In genomic region chr5:132446621-132447020, GRCh38 we compare ENCODE assay signal across 9 cellular contexts. TPM values are rescaled to one million over a fixed set of nuclear protein-coding genes. Genes with fewer than 3 reads are reported as not detected.
DNase-seq lines count a peak whose midpoint lies in the region; ATAC-seq and TF ChIP-seq lines count a peak whose summit lies in the region.
"Had no signal": no experiment of that assay in that cellular context is flagged by ENCODE, and none has a peak within 500 bp of the region (broad histone marks: within the 10 kb centered on the region; RNA-seq: fewer than 3 reads in every experiment).

No MANE protein-coding gene starts in this region.

- no peaks in the 10 kb centered on the region for H3K9me2 ChIP-seq in MM.1S (replicated peaks; ENCODE audit: insufficient read depth, low read length)

- peaks cover 9% of the 10 kb centered on the region for H3K36me3 ChIP-seq in lower lobe of right lung
- no peaks in the 10 kb centered on the region for H3K36me3 ChIP-seq in tibial artery
- peaks cover 6% of the 10 kb centered on the region; the same call in 1 of the 2 replicates for H3K36me3 ChIP-seq in MM.1S (replicated peaks; ENCODE audit: insufficient read depth, low read length)

- H3K27ac ChIP-seq in lower lobe of right lung (peak overlapping the region; percentile 58), tibial artery (peak overlapping the region in 1 of 2 donors; percentile 72), MM.1S (ENCODE audit: low read length) (no peak overlapping the region)
- H3K27ac ChIP-seq: A549 had no signal

- H2AFZ ChIP-seq in MM.1S (ENCODE audit: low read length) = no peak overlapping the region

- peaks cover 40% of the 10 kb centered on the region for H3K4me1 Mint-ChIP-seq in T-helper 2 cell treated with Interferon-gamma antibody and Interleukin-4, amounts not matched to agents 5 μg/mL and 100 μg/mL, for 36 hours (ENCODE audit: low read depth)

- no peaks in the 10 kb centered on the region for H3K9me3 Mint-ChIP-seq in T-helper 2 cell treated with Interferon-gamma antibody and Interleukin-4, amounts not matched to agents 5 μg/mL and 100 μg/mL, for 36 hours

- peak overlapping the region; percentile 47 for H3K27ac Mint-ChIP-seq in T-helper 2 cell treated with Interferon-gamma antibody and Interleukin-4, amounts not matched to agents 5 μg/mL and 100 μg/mL, for 36 hours

- H3K27me3 ChIP-seq in lower lobe of right lung (ENCODE audit: low read depth) (no peaks in the 10 kb centered on the region), tibial artery (no peaks in the 10 kb centered on the region), MM.1S (replicated peaks; ENCODE audit: insufficient read depth, low read length) (no peaks in the 10 kb centered on the region)

- no peak overlapping the region for H3K4me3 ChIP-seq in lower lobe of right lung
- no peak overlapping the region for H3K4me3 ChIP-seq in tibial artery
- H3K4me3 ChIP-seq in MM.1S (ENCODE audit: low read length) = no peak overlapping the region
- H3K4me3 ChIP-seq: A549 had no signal

- intact Hi-C loops in lower lobe of right lung (cut with DNase I) = no loop called here
- intact Hi-C loops in tibial artery (cut with DNase I; ENCODE audit: low total_unique reads) = no loop called here

- no peak overlapping the region for H3K4me3 Mint-ChIP-seq in T-helper 2 cell treated with Interferon-gamma antibody and Interleukin-4, amounts not matched to agents 5 μg/mL and 100 μg/mL, for 36 hours

- DNase-seq in T-helper 2 cell treated with Interferon-gamma antibody and Interleukin-4, amounts not matched to agents 5 μg/mL and 100 μg/mL, for 36 hours (ENCODE audit: low spot score) = no peak
- no peak for DNase-seq in T-helper 2 cell
- DNase-seq in cerebellar cortex (ENCODE audit: low spot score) = peak; percentile 97
- no peak for DNase-seq in lower lobe of right lung
- DNase-seq in tibial artery = peak; percentile 89 to 91
- DNase-seq in germinal center (ENCODE audit: low spot score) = no peak
- DNase-seq in MM.1S = no peak

- no peaks in the 10 kb centered on the region for H3K27me3 Mint-ChIP-seq in T-helper 2 cell treated with Interferon-gamma antibody and Interleukin-4, amounts not matched to agents 5 μg/mL and 100 μg/mL, for 36 hours (ENCODE audit: low read depth)

- H3F3A ChIP-seq in MM.1S (ENCODE audit: insufficient read depth, low read length) = no peaks in the 10 kb centered on the region

- ATAC-seq in lower lobe of right lung = peak in 1 of 2 donors; percentile 62
- ATAC-seq in GM18511 (IDR thresholded peaks at IDR 0.05; ENCODE audit: unreplicated experiment) = no peak
- ATAC-seq: A549 had no signal

- H3K4me1 ChIP-seq in lower lobe of right lung (peaks cover 49% of the 10 kb centered on the region), tibial artery (peaks cover 0 to 47% (median 27%) of the 10 kb centered on the region in 4 donors), MM.1S (ENCODE audit: low read length) (0 out of 2 replicates have a peak, but pooled peaks cover 3% of the 10 kb centered on the region)
- H3K4me1 ChIP-seq: A549 had no signal

- H3K9me3 ChIP-seq in lower lobe of right lung (no peaks in the 10 kb centered on the region), tibial artery (no peaks in the 10 kb centered on the region), MM.1S (replicated peaks; ENCODE audit: insufficient read depth, low read length) (no peaks in the 10 kb centered on the region)
- H3K9me3 ChIP-seq: A549 had no signal

- no peaks in the 10 kb centered on the region for H4K20me1 ChIP-seq in MM.1S (ENCODE audit: insufficient read depth, low read length)

- H3K36me3 Mint-ChIP-seq in T-helper 2 cell treated with Interferon-gamma antibody and Interleukin-4, amounts not matched to agents 5 μg/mL and 100 μg/mL, for 36 hours (ENCODE audit: low read depth) = peaks cover 47% of the 10 kb centered on the region

- H3K4me2 ChIP-seq in MM.1S (ENCODE audit: low read depth, low read length) = no peak overlapping the region
- H3K4me2 ChIP-seq: A549 had no signal

- TF ChIP-seq CTCF in lower lobe of right lung (IDR thresholded peaks at IDR 0.05) (no peak), tibial artery (IDR thresholded peaks at IDR 0.05) (no peak), MM.1S (IDR thresholded peaks at IDR 0.05; ENCODE audit: low read length) (no peak)

- peaks cover 95% of the 10 kb centered on the region for H3K79me2 ChIP-seq in MM.1S (ENCODE audit: low read length)

- no peak overlapping the region for H3K9ac ChIP-seq in MM.1S (ENCODE audit: low read length)

RNA-seq across cellular contexts. Expression of gene IRF1, which starts 44.0 kb away (rescaled TPM):
- total RNA-seq in lower lobe of right lung = 81.2 TPM

Comparison
In these comparisons a context has a peak if more than half of its experiments do, and no peak if none do; other contexts are left out.
1. DNase-seq: peak in cerebellar cortex (single experiment) and tibial artery (2 of 2); none in T-helper 2 cell treated with Interferon-gamma antibody and Interleukin-4, amounts not matched to agents 5 μg/mL and 100 μg/mL, for 36 hours (single experiment), T-helper 2 cell (0 of 5), lower lobe of right lung (single experiment), germinal center (single experiment) and MM.1S (single experiment).